Comparison of ENCODE assay signal across 14 cellular contexts in the genomic region with DNA sequence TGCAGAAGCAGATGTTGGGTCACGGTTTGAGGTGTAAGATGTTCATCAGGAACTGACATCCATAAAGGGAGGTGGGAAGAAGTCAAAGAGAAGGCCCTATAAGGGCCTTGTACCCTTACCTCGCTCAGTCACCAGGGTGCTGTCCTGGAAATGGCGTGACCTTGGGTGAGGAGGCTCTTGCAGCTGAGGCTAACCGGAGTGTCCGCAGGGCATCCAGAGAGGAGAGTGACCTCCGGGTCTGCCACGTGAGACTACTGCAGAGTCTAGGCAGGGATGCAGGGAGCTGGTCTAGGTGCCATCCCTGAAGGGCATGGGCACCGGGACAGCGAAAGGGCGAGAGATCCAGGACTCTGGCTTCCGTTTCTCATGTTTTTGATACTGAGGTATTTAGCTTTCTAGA. TPM values are rescaled to one million over a fixed set of nuclear protein-coding genes. Genes with fewer than 3 reads are reported as not detected.
DNase-seq lines count a peak whose midpoint lies in the region; ATAC-seq and TF ChIP-seq lines count a peak whose summit lies in the region.
"Had no signal": no experiment of that assay in that cellular context is flagged by ENCODE, and none has a peak within 500 bp of the region (broad histone marks: within the 10 kb centered on the region; RNA-seq: fewer than 3 reads in every experiment).

No MANE protein-coding gene starts in this region.

- H3K9me3 ChIP-seq in right atrium auricular region (no peaks in the 10 kb centered on the region), gastroesophageal sphincter (no peaks in the 10 kb centered on the region), psoas muscle (no peaks in the 10 kb centered on the region)

- intact Hi-C loops in left ventricle myocardium superior (cut with micrococcal nuclease) (no loop called here), psoas muscle (cut with DNase I) (no loop called here)

- peak; percentile 6 for ATAC-seq in left ventricle myocardium superior
- ATAC-seq in gastroesophageal sphincter = no peak
- ATAC-seq in psoas muscle = peak in 1 of 4 donors; percentile 27
- ATAC-seq in HG02642 (IDR thresholded peaks at IDR 0.05; ENCODE audit: poor library complexity, unreplicated experiment) = no peak
- ATAC-seq in GM19023 (IDR thresholded peaks at IDR 0.05; ENCODE audit: unreplicated experiment) = no peak
- ATAC-seq: GM23338, Panc1, Right ventricle myocardium inferior had no signal

- H3K4me1 ChIP-seq in right atrium auricular region = peaks cover 0 to 80% of the 10 kb centered on the region in 2 donors
- H3K4me1 ChIP-seq in gastroesophageal sphincter = peaks cover 18 to 87% (median 30%) of the 10 kb centered on the region in 3 donors
- H3K4me1 ChIP-seq in psoas muscle = peaks cover 63% of the 10 kb centered on the region

- H3K36me3 ChIP-seq in right atrium auricular region (no peaks in the 10 kb centered on the region), gastroesophageal sphincter (no peaks in the 10 kb centered on the region), psoas muscle (ENCODE audit: insufficient read depth in 1 of 2, low read depth in 1 of 2) (no peaks in the 10 kb centered on the region)

- H3K4me3 ChIP-seq in right atrium auricular region (no peak overlapping the region), gastroesophageal sphincter (no peak overlapping the region), psoas muscle (no peak overlapping the region)
- H3K4me3 ChIP-seq: GM23338 had no signal

- H3K27me3 ChIP-seq in right atrium auricular region (peaks cover 0 to 3% of the 10 kb centered on the region in 2 donors), gastroesophageal sphincter (no peaks in the 10 kb centered on the region), psoas muscle (ENCODE audit: insufficient read depth in 3 of 3, low read length in 2 of 3) (peaks cover 0 to 41% (median 0%) of the 10 kb centered on the region in 3 donors)

- 76 to 90% methylated on average over 2 to 7 of the region's 11 CpGs for WGBS in gastroesophageal sphincter (ENCODE audit: low coverage in 1 of 2), 2 donors
- 47 to 78% (median 72%) methylated on average over 11 of the region's 11 CpGs for WGBS in psoas muscle, 3 donors

- peak overlapping the region in 1 of 2 donors; percentile 24 for H3K27ac ChIP-seq in right atrium auricular region
- peak overlapping the region in 3 of 4 donors; percentile 22 to 74 (median 70) for H3K27ac ChIP-seq in gastroesophageal sphincter
- H3K27ac ChIP-seq in psoas muscle = peak overlapping the region; percentile 72

- TF ChIP-seq CTCF in right atrium auricular region (IDR thresholded peaks at IDR 0.05) (no peak), gastroesophageal sphincter (IDR thresholded peaks at IDR 0.05) (no peak), psoas muscle (IDR thresholded peaks at IDR 0.05) (no peak)

- no peak for DNase-seq in left ventricle myocardium superior
- DNase-seq in right atrium auricular region (ENCODE audit: low spot score) = no peak
- no peak for DNase-seq in psoas muscle
- DNase-seq in HK-2 (ENCODE audit: unreplicated experiment) = no peak
- DNase-seq: DMS 273 treated with DMSO at 0.1 percent for 48 hours, NCI-H1092, NCI-H2227 treated with DMSO at 0.1 percent for 48 hours, NCI-H524 had no signal

- TF ChIP-seq EP300 in gastroesophageal sphincter (IDR thresholded peaks at IDR 0.05) = no peak

- TF ChIP-seq POLR2A in gastroesophageal sphincter (IDR thresholded peaks at IDR 0.05) = no peak

RNA-seq across cellular contexts. Expression of a gene that starts 28.7 kb away (rescaled TPM):
- total RNA-seq in left ventricle myocardium superior = 33.9 TPM
- 10 to 100 TPM; 27.5 to 37.1 TPM for total RNA-seq in right atrium auricular region
- 10 to 100 TPM; 33.0 to 84.7 (median 41.6) TPM for total RNA-seq in gastroesophageal sphincter
- total RNA-seq in psoas muscle = 100 to 1,000 TPM in 2 of 4 donors, 10 to 100 TPM in 2; 56.1 to 158 (median 101) TPM
- 100 to 1,000 TPM; 127 to 368 (median 202) TPM for polyA plus RNA-seq in psoas muscle

RNA-seq across cellular contexts. Expression of a gene that starts 49.1 kb away (rescaled TPM):
- 35.9 TPM for total RNA-seq in left ventricle myocardium superior
- total RNA-seq in right atrium auricular region = 10 to 100 TPM; 52.7 to 69.1 TPM
- total RNA-seq in gastroesophageal sphincter = 10 to 100 TPM; 65.1 to 87.8 (median 82.5) TPM
- total RNA-seq in psoas muscle = 10 to 100 TPM; 27.6 to 46.9 (median 33.9) TPM
- 10 to 100 TPM; 33.5 to 54.4 (median 35.5) TPM for polyA plus RNA-seq in psoas muscle
